In genomic region chr19:53961523-53962345, GRCh38 we compare ENCODE assay signal across 18 cellular contexts. TPM values are rescaled to one million over a fixed set of nuclear protein-coding genes. Genes with fewer than 3 reads are reported as not detected.
DNase-seq lines count a peak whose midpoint lies in the region; ATAC-seq and TF ChIP-seq lines count a peak whose summit lies in the region.
"Had no signal": no experiment of that assay in that cellular context is flagged by ENCODE, and none has a peak within 500 bp of the region (broad histone marks: within the 10 kb centered on the region; RNA-seq: fewer than 3 reads in every experiment).

No MANE protein-coding gene starts in this region.

- H3K4me2 ChIP-seq in osteoblast (ENCODE audit: insufficient read depth, low read length): no peak overlapping the region

- peak; percentile 61 for DNase-seq in H4 (ENCODE audit: low spot score)
- no peak for DNase-seq in SK-N-MC (ENCODE audit: low read depth, low spot score)
- DNase-seq in endothelial cell (ENCODE audit: low spot score): no peak
- DNase-seq in osteoblast (ENCODE audit: insufficient read length, low spot score, missing footprints): peak; percentile 72
- no peak for DNase-seq in NCI-H2107 (lab: John Stamatoyannopoulos, UW)
- no peak for DNase-seq in GF-D8 (lab: John Stamatoyannopoulos, UW)
- DNase-seq: activated CD4-positive, alpha-beta T cell treated with anti-CD3 and anti-CD28 coated beads, Interleukin-2, amount 50 U/mL, for 4 hours; amniotic stem cell; DMS79 treated with DMSO at 0.1 percent for 48 hours; foreskin melanocyte; kidney glomerular epithelial cell; NCI-H1694 treated with DMSO at 0.1 percent for 48 hours; psoas muscle; T-helper 9 cell had no signal

- no peaks in the 10 kb centered on the region for H3K36me3 ChIP-seq in SK-N-MC (ENCODE audit: insufficient read depth, low read length)
- H3K36me3 ChIP-seq in osteoblast (ENCODE audit: insufficient read depth, low read length): no peaks in the 10 kb centered on the region
- H3K36me3 ChIP-seq: tibial nerve had no signal

- no peak overlapping the region for H3K27ac Mint-ChIP-seq in endothelial cell (ENCODE audit: unreplicated experiment)

- peaks cover 61% of the 10 kb centered on the region for H3K27me3 ChIP-seq in osteoblast (ENCODE audit: insufficient read depth, low read length)

- no peak overlapping the region for H3K9ac ChIP-seq in SK-N-MC (ENCODE audit: insufficient read length)

- no peaks in the 10 kb centered on the region for H3K79me2 ChIP-seq in osteoblast (ENCODE audit: insufficient read depth, low read length)

- H3K4me1 ChIP-seq in osteoblast (ENCODE audit: insufficient read depth, low read length): no peaks in the 10 kb centered on the region
- H3K4me1 ChIP-seq: psoas muscle, tibial nerve had no signal

- H3K27ac ChIP-seq in SK-N-MC (no peak overlapping the region), osteoblast (ENCODE audit: low read depth, low read length) (no peak overlapping the region)
- H3K27ac ChIP-seq: C4-2B, psoas muscle, tibial nerve had no signal

- H3K9me3 Mint-ChIP-seq in endothelial cell (ENCODE audit: unreplicated experiment): no peaks in the 10 kb centered on the region

- H3K9me3 ChIP-seq in SK-N-MC (ENCODE audit: low read depth, low read length): no peaks in the 10 kb centered on the region
- no peaks in the 10 kb centered on the region for H3K9me3 ChIP-seq in osteoblast (ENCODE audit: low read depth, low read length)
- H3K9me3 ChIP-seq: psoas muscle, tibial nerve had no signal

- ATAC-seq in HG03039 (IDR thresholded peaks at IDR 0.05; ENCODE audit: unreplicated experiment) (no peak), GM19035 (IDR thresholded peaks at IDR 0.05; ENCODE audit: unreplicated experiment) (no peak)
- ATAC-seq: psoas muscle had no signal

- no peak overlapping the region for H2AFZ ChIP-seq in osteoblast (ENCODE audit: low read length)

- H3K4me3 ChIP-seq in SK-N-MC: peak overlapping the region; percentile 65
- H3K4me3 ChIP-seq in osteoblast (ENCODE audit: insufficient read depth, low read length): no peak overlapping the region
- H3K4me3 ChIP-seq: psoas muscle, tibial nerve had no signal

- H3K36me3 Mint-ChIP-seq in endothelial cell (ENCODE audit: low read depth, unreplicated experiment): peaks cover 4% of the 10 kb centered on the region

- peaks cover 10% of the 10 kb centered on the region for H3K27me3 Mint-ChIP-seq in endothelial cell (ENCODE audit: unreplicated experiment)

- H4K20me1 ChIP-seq in osteoblast (ENCODE audit: insufficient read depth, low read length): no peaks in the 10 kb centered on the region

- peak overlapping the region; percentile 93 for H3K4me3 Mint-ChIP-seq in endothelial cell (ENCODE audit: unreplicated experiment)

- TF ChIP-seq CTCF in endothelial cell (IDR thresholded peaks at IDR 0.05; ENCODE audit: unreplicated experiment) (no peak), osteoblast (IDR thresholded peaks at IDR 0.05; ENCODE audit: extremely low read depth, low read depth, low read length) (no peak)

- H3K4me1 Mint-ChIP-seq in endothelial cell (ENCODE audit: unreplicated experiment): peaks cover 42% of the 10 kb centered on the region

RNA-seq across cellular contexts. Expression of gene CACNG8, which starts 1.0 kb away (rescaled TPM):
- total RNA-seq in H4 (2014; rRNA removed; shearing (Covaris generic)): 0.04 and 0.14 TPM in 2 replicates
- total RNA-seq in endothelial cell (ENCODE audit: unreplicated experiment): 12.9 TPM
- not detected in 2 replicates for total RNA-seq in osteoblast
- total RNA-seq: tibial nerve had no signal

RNA-seq across cellular contexts. Expression of gene CACNG6, which starts 29.7 kb away (rescaled TPM):
- total RNA-seq in H4 (2014; rRNA removed; shearing (Covaris generic)): 0.46 and 1.4 TPM in 2 replicates
- 0.21 TPM for total RNA-seq in endothelial cell (ENCODE audit: unreplicated experiment)
- total RNA-seq in osteoblast: 0.36 TPM in 1 of 2 replicates, not detected in the other
- total RNA-seq: tibial nerve had no signal

RNA-seq across cellular contexts. Expression of gene CACNG7, which starts 52.7 kb away (rescaled TPM):
- total RNA-seq in H4 (2014; rRNA removed; shearing (Covaris generic)): not detected in 2 replicates
- total RNA-seq in endothelial cell (ENCODE audit: unreplicated experiment) (0.51 TPM), osteoblast (not detected in 2 replicates)
- total RNA-seq: psoas muscle, tibial nerve had no signal

Comparison
In these comparisons a context has a peak if more than half of its experiments do, and no peak if none do; other contexts are left out.
1. DNase-seq: peak in H4 (single experiment) and osteoblast (single experiment); none in SK-N-MC (single experiment), endothelial cell (single experiment), NCI-H2107 (single experiment) and GF-D8 (single experiment).
2. RNA of gene CACNG8, which starts 1.0 kb away (total RNA-seq): 12.9 TPM in endothelial cell (single experiment); 0.04 to 0.14 TPM in H4 and not detected in osteoblast; every median in the first group is over 10 times any median in the second.